Comparison of ENCODE assay signal across 29 cellular contexts in genomic region chr4:168678751-168679366, GRCh38.
DNase-seq lines count a peak whose midpoint lies in the region; ATAC-seq, FAIRE-seq and TF ChIP-seq lines count a peak whose summit lies in the region.
"Had no signal": no experiment of that assay in that cellular context is flagged by ENCODE, and none has a peak within 500 bp of the region (broad histone marks: within the 10 kb centered on the region; RNA-seq: fewer than 3 reads in every experiment).

No MANE protein-coding gene starts in this region.

- no peaks in the 10 kb centered on the region for H3K36me3 ChIP-seq in GM12878 (ENCODE audit: control insufficient read depth in 2 of 2, insufficient read depth in 2 of 2, low read length in 1 of 2)
- H3K36me3 ChIP-seq: breast epithelium, gastrocnemius medialis, tibial nerve had no signal

- no peaks in the 10 kb centered on the region for H3K9me3 Mint-ChIP-seq in activated naive CD8-positive, alpha-beta T cell treated with anti-CD3 and anti-CD28 coated beads, Interleukin-2, amount 50 U/mL, for 24 hours
- no peaks in the 10 kb centered on the region for H3K9me3 Mint-ChIP-seq in activated naive CD8-positive, alpha-beta T cell treated with anti-CD3 and anti-CD28 coated beads for 36 hours
- H3K9me3 Mint-ChIP-seq in mesothelial cell of epicardium: no peaks in the 10 kb centered on the region
- H3K9me3 Mint-ChIP-seq in stimulated activated effector memory CD8-positive, alpha-beta T cell treated with anti-CD3 and anti-CD28 coated beads, Interleukin-12 subunit alpha, Interleukin-12 subunit beta, amount 100 ng/mL, for 72 hours: no peaks in the 10 kb centered on the region
- H3K9me3 Mint-ChIP-seq in endothelial cell (ENCODE audit: unreplicated experiment): no peaks in the 10 kb centered on the region
- H3K9me3 Mint-ChIP-seq: activated T-cell treated with anti-CD3 and anti-CD28 coated beads, Interleukin-2, amount 50 U/mL, for 24 hours; endodermal cell; stimulated activated naive CD8-positive, alpha-beta T cell treated with anti-CD3 and anti-CD28 coated beads, Interleukin-15, Interleukin-2, amounts not matched to agents 100 ng/mL and 50 ng/mL, for 24 hours had no signal

- no peak overlapping the region for H3K4me3 Mint-ChIP-seq in activated naive CD8-positive, alpha-beta T cell treated with anti-CD3 and anti-CD28 coated beads, Interleukin-2, amount 50 U/mL, for 24 hours
- no peak overlapping the region for H3K4me3 Mint-ChIP-seq in activated naive CD8-positive, alpha-beta T cell treated with anti-CD3 and anti-CD28 coated beads for 36 hours
- H3K4me3 Mint-ChIP-seq in mesothelial cell of epicardium (no peak overlapping the region), endothelial cell (ENCODE audit: unreplicated experiment) (no peak overlapping the region)
- no peak overlapping the region for H3K4me3 Mint-ChIP-seq in stimulated activated effector memory CD8-positive, alpha-beta T cell treated with anti-CD3 and anti-CD28 coated beads, Interleukin-12 subunit alpha, Interleukin-12 subunit beta, amount 100 ng/mL, for 72 hours
- H3K4me3 Mint-ChIP-seq: activated T-cell treated with anti-CD3 and anti-CD28 coated beads, Interleukin-2, amount 50 U/mL, for 24 hours; endodermal cell; stimulated activated naive CD8-positive, alpha-beta T cell treated with anti-CD3 and anti-CD28 coated beads, Interleukin-15, Interleukin-2, amounts not matched to agents 100 ng/mL and 50 ng/mL, for 24 hours had no signal

- intact Hi-C loops in GM12878 (cut with micrococcal nuclease; ENCODE audit: unreplicated experiment): no loop called here

- no peak for TF ChIP-seq RAD21 in GM12878 (IDR thresholded peaks at IDR 0.05; ENCODE audit: insufficient read depth, low read depth, low read length)

- H3K27me3 ChIP-seq in GM12878 (replicated peaks in 1 of 2; ENCODE audit: control insufficient read depth in 2 of 2, insufficient read depth in 2 of 2, low read length in 1 of 2): no peaks in the 10 kb centered on the region; a peak in 1 of 4 replicates
- H3K27me3 ChIP-seq: breast epithelium, gastrocnemius medialis, tibial nerve had no signal

- peak; percentile 24 for ATAC-seq in activated naive CD8-positive, alpha-beta T cell treated with anti-CD3 and anti-CD28 coated beads, Interleukin-2, amount 50 U/mL, for 24 hours
- no peak for ATAC-seq in GM12878
- ATAC-seq in stimulated activated effector memory CD8-positive, alpha-beta T cell treated with anti-CD3 and anti-CD28 coated beads, Interleukin-12 subunit alpha, Interleukin-12 subunit beta, amount 100 ng/mL, for 72 hours: peak; percentile 8
- ATAC-seq in GM18519 (IDR thresholded peaks at IDR 0.05; ENCODE audit: low FRiP score, unreplicated experiment): no peak
- no peak for ATAC-seq in HG03469 (IDR thresholded peaks at IDR 0.05; ENCODE audit: unreplicated experiment)
- ATAC-seq: gastrocnemius medialis had no signal

- TF ChIP-seq POLR2A in GM12878 (IDR thresholded peaks at IDR 0.05; ENCODE audit: low read depth, low read length): no peak

- in situ Hi-C loops in GM12878 (cut with MboI): no loop called here

- no peaks in the 10 kb centered on the region for H3K79me2 ChIP-seq in GM12878 (ENCODE audit: control insufficient read depth, insufficient read depth, low read length)

- H3K36me3 Mint-ChIP-seq in activated naive CD8-positive, alpha-beta T cell treated with anti-CD3 and anti-CD28 coated beads, Interleukin-2, amount 50 U/mL, for 24 hours (ENCODE audit: low read depth): no peaks in the 10 kb centered on the region
- no peaks in the 10 kb centered on the region for H3K36me3 Mint-ChIP-seq in activated naive CD8-positive, alpha-beta T cell treated with anti-CD3 and anti-CD28 coated beads for 36 hours
- H3K36me3 Mint-ChIP-seq in mesothelial cell of epicardium (peaks cover 19% of the 10 kb centered on the region), endothelial cell (ENCODE audit: low read depth, unreplicated experiment) (no peaks in the 10 kb centered on the region)
- H3K36me3 Mint-ChIP-seq in stimulated activated effector memory CD8-positive, alpha-beta T cell treated with anti-CD3 and anti-CD28 coated beads, Interleukin-12 subunit alpha, Interleukin-12 subunit beta, amount 100 ng/mL, for 72 hours: no peaks in the 10 kb centered on the region

- H4K20me1 ChIP-seq in GM12878 (ENCODE audit: control insufficient read depth, insufficient read depth): no peaks in the 10 kb centered on the region

- H3K4me2 ChIP-seq in GM12878 (ENCODE audit: control insufficient read depth, insufficient read depth): no peak overlapping the region

- H3K27ac Mint-ChIP-seq in activated naive CD8-positive, alpha-beta T cell treated with anti-CD3 and anti-CD28 coated beads, Interleukin-2, amount 50 U/mL, for 24 hours: no peak overlapping the region
- H3K27ac Mint-ChIP-seq in activated naive CD8-positive, alpha-beta T cell treated with anti-CD3 and anti-CD28 coated beads for 36 hours: no peak overlapping the region
- peak overlapping the region; percentile 30 for H3K27ac Mint-ChIP-seq in mesothelial cell of epicardium
- no peak overlapping the region for H3K27ac Mint-ChIP-seq in stimulated activated effector memory CD8-positive, alpha-beta T cell treated with anti-CD3 and anti-CD28 coated beads, Interleukin-12 subunit alpha, Interleukin-12 subunit beta, amount 100 ng/mL, for 72 hours
- no peak overlapping the region for H3K27ac Mint-ChIP-seq in endothelial cell (ENCODE audit: unreplicated experiment)
- H3K27ac Mint-ChIP-seq: activated T-cell treated with anti-CD3 and anti-CD28 coated beads, Interleukin-2, amount 50 U/mL, for 24 hours; endodermal cell; stimulated activated naive CD8-positive, alpha-beta T cell treated with anti-CD3 and anti-CD28 coated beads, Interleukin-15, Interleukin-2, amounts not matched to agents 100 ng/mL and 50 ng/mL, for 24 hours had no signal

- no peak for DNase-seq in activated naive CD8-positive, alpha-beta T cell treated with anti-CD3 and anti-CD28 coated beads, Interleukin-2, amount 50 U/mL, for 24 hours
- DNase-seq in activated naive CD8-positive, alpha-beta T cell treated with anti-CD3 and anti-CD28 coated beads for 36 hours: no peak
- DNase-seq in GM12878 (ENCODE audit: low read depth, low spot score): no peak
- DNase-seq in mesothelial cell of epicardium (ENCODE audit: low spot score in 2 of 2, unreplicated experiment in 2 of 2): no peak
- no peak for DNase-seq in stimulated activated effector memory CD8-positive, alpha-beta T cell treated with anti-CD3 and anti-CD28 coated beads, Interleukin-12 subunit alpha, Interleukin-12 subunit beta, amount 100 ng/mL, for 72 hours (ENCODE audit: low spot score in 2 of 2)
- DNase-seq in endothelial cell (ENCODE audit: low spot score): no peak
- DNase-seq: activated CD8-positive, alpha-beta memory T cell treated with anti-CD3 and anti-CD28 coated beads for 24 hours; activated T-cell treated with anti-CD3 and anti-CD28 coated beads, Interleukin-2, amount 50 U/mL, for 24 hours; cortex of kidney; endodermal cell; gastrocnemius medialis; GDM1; NCI-H1048; NCI-H187; NCI-H526 treated with DMSO at 0.1 percent for 48 hours; nucleus accumbens; retina; stimulated activated CD4-positive, alpha-beta T cell treated with anti-CD3 and anti-CD28 coated beads, Interleukin-4, amount 100 ng/mL, for 4 hours; T-helper 1 cell had no signal

- no TSS peak for BruUV-seq in GM12878 (replicated peaks; lab: Mats Ljungman, UMichigan)

- H3K4me1 Mint-ChIP-seq in activated naive CD8-positive, alpha-beta T cell treated with anti-CD3 and anti-CD28 coated beads, Interleukin-2, amount 50 U/mL, for 24 hours: no peaks in the 10 kb centered on the region
- H3K4me1 Mint-ChIP-seq in activated naive CD8-positive, alpha-beta T cell treated with anti-CD3 and anti-CD28 coated beads for 36 hours: no peaks in the 10 kb centered on the region
- H3K4me1 Mint-ChIP-seq in mesothelial cell of epicardium (peaks cover 41% of the 10 kb centered on the region), endothelial cell (ENCODE audit: unreplicated experiment) (no peaks in the 10 kb centered on the region)
- no peaks in the 10 kb centered on the region for H3K4me1 Mint-ChIP-seq in stimulated activated effector memory CD8-positive, alpha-beta T cell treated with anti-CD3 and anti-CD28 coated beads, Interleukin-12 subunit alpha, Interleukin-12 subunit beta, amount 100 ng/mL, for 72 hours
- H3K4me1 Mint-ChIP-seq: endodermal cell had no signal

- SMC1A ChIA-PET in GM12878 (lab: Charles Lee; ENCODE audit: uncharacterized antibody, unreplicated experiment): no interaction called here

- no peak overlapping the region for H3K9ac ChIP-seq in GM12878 (ENCODE audit: control insufficient read depth, insufficient read depth, low read length)

- no peak for FAIRE-seq in GM12878 (lab: Jason Lieb, UNC)
- FAIRE-seq: H54, keratinocyte, RCC 7860, TTC549 had no signal

- CTCF ChIA-PET in GM12878 (lab: Yijun Ruan, JAX): no interaction called here

- no peak for TF ChIP-seq EP300 in GM12878 (IDR thresholded peaks at IDR 0.05; ENCODE audit: borderline replicate concordance in 1 of 2, control insufficient read depth in 1 of 2, low read depth in 2 of 2, low read length in 2 of 2)

- no peaks in the 10 kb centered on the region for H3K9me3 ChIP-seq in GM12878 (replicated peaks; ENCODE audit: control insufficient read depth, insufficient read depth, low read length)
- H3K9me3 ChIP-seq: breast epithelium, gastrocnemius medialis, tibial nerve had no signal

- no peak overlapping the region for H2AFZ ChIP-seq in GM12878 (ENCODE audit: control insufficient read depth, low read depth, low read length)

- WGBS in GM12878 (ENCODE audit: insufficient coverage, insufficient replicate concordance, low lambda C conversion rate, missing lambda C conversion rate): 51% methylated on average over 8 of the region's 8 CpGs

- RAD21 ChIA-PET in GM12878 (lab: Charles Lee; ENCODE audit: unreplicated experiment): no interaction called here

- no peak for TF ChIP-seq CTCF in GM12878 (IDR thresholded peaks at IDR 0.05 in 2 of 3, conservative IDR thresholded peaks at IDR 0.05 in 1 of 3; ENCODE audit: control insufficient read depth in 2 of 3, extremely low read depth in 1 of 3, insufficient read depth in 1 of 3, low read depth in 3 of 3, low read length in 3 of 3)
- no peak for TF ChIP-seq CTCF in mesothelial cell of epicardium (IDR thresholded peaks at IDR 0.05; ENCODE audit: unreplicated experiment)
- TF ChIP-seq CTCF in endothelial cell (IDR thresholded peaks at IDR 0.05; ENCODE audit: unreplicated experiment): no peak

- H3K27ac ChIP-seq in GM12878 (ENCODE audit: control insufficient read depth, insufficient read depth): no peak overlapping the region
- H3K27ac ChIP-seq: tibial nerve had no signal

- H3K4me1 ChIP-seq in GM12878 (ENCODE audit: control insufficient read depth, insufficient read depth, low read length): no peaks in the 10 kb centered on the region
- H3K4me1 ChIP-seq: breast epithelium, gastrocnemius medialis had no signal

- no peak overlapping the region for H3K4me3 ChIP-seq in GM12878
- H3K4me3 ChIP-seq: breast epithelium, gastrocnemius medialis, lung, tibial nerve had no signal

- peaks cover 2% of the 10 kb centered on the region for H3K27me3 Mint-ChIP-seq in activated naive CD8-positive, alpha-beta T cell treated with anti-CD3 and anti-CD28 coated beads, Interleukin-2, amount 50 U/mL, for 24 hours
- no peaks in the 10 kb centered on the region for H3K27me3 Mint-ChIP-seq in activated naive CD8-positive, alpha-beta T cell treated with anti-CD3 and anti-CD28 coated beads for 36 hours
- H3K27me3 Mint-ChIP-seq in mesothelial cell of epicardium (ENCODE audit: low read depth): no peaks in the 10 kb centered on the region
- peaks cover 2% of the 10 kb centered on the region for H3K27me3 Mint-ChIP-seq in endothelial cell (ENCODE audit: unreplicated experiment)

- POLR2A ChIA-PET in GM12878 (lab: Charles Lee): no interaction called here

Comparison
In these comparisons a context has a peak if more than half of its experiments do, and no peak if none do; other contexts are left out.
1. ATAC-seq: peak in activated naive CD8-positive, alpha-beta T cell treated with anti-CD3 and anti-CD28 coated beads, Interleukin-2, amount 50 U/mL, for 24 hours (single experiment) and stimulated activated effector memory CD8-positive, alpha-beta T cell treated with anti-CD3 and anti-CD28 coated beads, Interleukin-12 subunit alpha, Interleukin-12 subunit beta, amount 100 ng/mL, for 72 hours (single experiment); none in GM12878 (single experiment), GM18519 (single experiment) and HG03469 (single experiment).